In genomic region chr19:35746087-35746462, GRCh38 we compare ENCODE assay signal across 9 cellular contexts. TPM values are rescaled to one million over a fixed set of nuclear protein-coding genes. Genes with fewer than 3 reads are reported as not detected.
DNase-seq lines count a peak whose midpoint lies in the region; ATAC-seq and TF ChIP-seq lines count a peak whose summit lies in the region.
"Had no signal": no experiment of that assay in that cellular context is flagged by ENCODE, and none has a peak within 500 bp of the region (broad histone marks: within the 10 kb centered on the region; RNA-seq: fewer than 3 reads in every experiment).

No MANE protein-coding gene starts in this region.

- H3K4me2 ChIP-seq in mesenchymal stem cell (ENCODE audit: low read length, poor library complexity, severe bottlenecking) = peak overlapping the region; percentile 76

- H3K18ac ChIP-seq in mesenchymal stem cell (ENCODE audit: low read depth in 1 of 2, low read length in 2 of 2) = peak overlapping the region in 1 of 2 experiments; percentile 4

- H3K14ac ChIP-seq in mesenchymal stem cell (ENCODE audit: low read length in 2 of 2) = no peak overlapping the region

- no peak for TF ChIP-seq POLR2A in upper lobe of left lung (IDR thresholded peaks at IDR 0.05)

- H3K36me3 ChIP-seq in brain microvascular endothelial cell (replicated peaks) (no peaks in the 10 kb centered on the region), mesenchymal stem cell (ENCODE audit: control insufficient read depth in 1 of 2, insufficient read depth in 2 of 2, low read depth in 1 of 2, low read length in 2 of 2) (peaks cover 16 to 21% of the 10 kb centered on the region in 2 experiments), upper lobe of left lung (peaks cover 0 to 4% (median 0%) of the 10 kb centered on the region in 4 donors)

- H3K9me3 ChIP-seq in mesenchymal stem cell (ENCODE audit: control insufficient read depth, low read length) (no peaks in the 10 kb centered on the region), upper lobe of left lung (no peaks in the 10 kb centered on the region)

- no peak overlapping the region for H2AFZ ChIP-seq in mesenchymal stem cell (ENCODE audit: low read depth, low read length)

- H4K91ac ChIP-seq in mesenchymal stem cell (ENCODE audit: low read length) = no peak overlapping the region

- CTCF ChIA-PET in activated naive CD4-positive, alpha-beta T cell treated with anti-CD3 and anti-CD28 coated beads for 36 hours (lab: Charles Lee) = interaction anchor here (1.1 kb wide), 1 partner anchor 52 kb away, joined by 4 read pairs; no protein-coding TSS in a partner anchor

- in situ Hi-C loops in brain microvascular endothelial cell (cut with HindIII; ENCODE audit: low pct_ligation_motif_present, low sequenced_read_pairs) = no loop called here

- H2AK5ac ChIP-seq in mesenchymal stem cell (ENCODE audit: low read length, severe bottlenecking) = peak overlapping the region; percentile 76

- H3K27me3 Mint-ChIP-seq in activated naive CD4-positive, alpha-beta T cell treated with anti-CD3 and anti-CD28 coated beads for 36 hours (ENCODE audit: low read depth) = no peaks in the 10 kb centered on the region

- H3K27me3 ChIP-seq in brain microvascular endothelial cell (replicated peaks) (no peaks in the 10 kb centered on the region), mesenchymal stem cell (ENCODE audit: control insufficient read depth in 1 of 2, insufficient read depth in 1 of 2, low read length in 2 of 2) (no peaks in the 10 kb centered on the region), upper lobe of left lung (no peaks in the 10 kb centered on the region)

- no peak overlapping the region for H4K8ac ChIP-seq in mesenchymal stem cell (ENCODE audit: low read length)

- intact Hi-C loops in activated naive CD4-positive, alpha-beta T cell treated with anti-CD3 and anti-CD28 coated beads for 36 hours (cut with micrococcal nuclease) = loop anchor here (5.0 to 10.0 kb wide), 2 partner anchors 399 to 741 kb away; partner anchors contain the start of genes CAPNS1 and ZNF566

- H3K36me3 Mint-ChIP-seq in activated naive CD4-positive, alpha-beta T cell treated with anti-CD3 and anti-CD28 coated beads for 36 hours (ENCODE audit: low read depth) = peaks cover 12% of the 10 kb centered on the region

- peak overlapping the region; percentile 84 for H3K4me3 ChIP-seq in brain microvascular endothelial cell (ENCODE audit: low read depth, low read length)
- H3K4me3 ChIP-seq in mesenchymal stem cell (ENCODE audit: insufficient read depth in 1 of 2, low read depth in 1 of 2, low read length in 2 of 2) = peak overlapping the region; percentile 74 to 96
- H3K4me3 ChIP-seq in upper lobe of left lung = peak overlapping the region; percentile 37 to 91 (median 75)

- H3K4me1 ChIP-seq in mesenchymal stem cell (ENCODE audit: control insufficient read depth, insufficient read depth, low read depth, low read length) = peaks cover 22% of the 10 kb centered on the region
- peaks cover 39 to 66% (median 49%) of the 10 kb centered on the region in 4 donors for H3K4me1 ChIP-seq in upper lobe of left lung

- peak overlapping the region in 1 of 2 experiments; percentile 57 for H3K4ac ChIP-seq in mesenchymal stem cell (ENCODE audit: low read depth in 1 of 2, low read length in 2 of 2)

- H3K9ac ChIP-seq in mesenchymal stem cell (ENCODE audit: low read length) = peak overlapping the region; percentile 99

- no peak overlapping the region for H2BK15ac ChIP-seq in mesenchymal stem cell (ENCODE audit: low read depth, poor library complexity, severe bottlenecking)

- no peak for TF ChIP-seq CTCF in brain microvascular endothelial cell (IDR thresholded peaks at IDR 0.05; ENCODE audit: low read depth, low read length, missing control alignments)
- no peak for TF ChIP-seq CTCF in upper lobe of left lung (IDR thresholded peaks at IDR 0.05)

- H3K79me1 ChIP-seq in mesenchymal stem cell (replicated peaks; ENCODE audit: low read length, poor library complexity, severe bottlenecking) = peaks cover 37% of the 10 kb centered on the region

- no peak for ATAC-seq in upper lobe of left lung (ENCODE audit: low FRiP score in 2 of 2)
- ATAC-seq in GM21526 (IDR thresholded peaks at IDR 0.05; ENCODE audit: low FRiP score, unreplicated experiment) = no peak
- no peak for ATAC-seq in GM21619 (IDR thresholded peaks at IDR 0.05; ENCODE audit: unreplicated experiment)

- no peak for DNase-seq in activated naive CD4-positive, alpha-beta T cell treated with anti-CD3 and anti-CD28 coated beads for 36 hours
- no peak for DNase-seq in activated naive CD4-positive, alpha-beta T cell treated with Interleukin-2 at 50 U/mL for 16 hours
- DNase-seq in brain microvascular endothelial cell (no peak), mesenchymal stem cell (no peak), upper lobe of left lung (no peak), AG08396 (ENCODE audit: low spot score) (no peak)

- peak overlapping the region; percentile 35 for H2BK120ac ChIP-seq in mesenchymal stem cell (ENCODE audit: low read depth, low read length)

- no peak overlapping the region for H2BK5ac ChIP-seq in mesenchymal stem cell (ENCODE audit: low read depth, low read length, poor library complexity, severe bottlenecking)

- H3K27ac ChIP-seq in brain microvascular endothelial cell = peak overlapping the region; percentile 96
- H3K27ac ChIP-seq in mesenchymal stem cell (ENCODE audit: low read length, poor library complexity, severe bottlenecking) = peak overlapping the region; percentile 33
- peak overlapping the region; percentile 99 to 100 (median 100) for H3K27ac ChIP-seq in upper lobe of left lung

- H3K4me3 Mint-ChIP-seq in activated naive CD4-positive, alpha-beta T cell treated with anti-CD3 and anti-CD28 coated beads for 36 hours = peak overlapping the region; percentile 96

- no peak overlapping the region for H2BK12ac ChIP-seq in mesenchymal stem cell (ENCODE audit: low read length in 2 of 2)

- no peak overlapping the region for H3K23ac ChIP-seq in mesenchymal stem cell (ENCODE audit: low read length in 2 of 2)

- 22% methylated on average over 4 of the region's 4 CpGs for WGBS in mesenchymal stem cell
- 2 to 10% methylated on average over 4 of the region's 4 CpGs for WGBS in upper lobe of left lung, 2 donors

- no peak for TF ChIP-seq EP300 in upper lobe of left lung (IDR thresholded peaks at IDR 0.05)

- H3K27ac Mint-ChIP-seq in activated naive CD4-positive, alpha-beta T cell treated with anti-CD3 and anti-CD28 coated beads for 36 hours = peak overlapping the region; percentile 99

- peaks cover 58% of the 10 kb centered on the region for H3K4me1 Mint-ChIP-seq in activated naive CD4-positive, alpha-beta T cell treated with anti-CD3 and anti-CD28 coated beads for 36 hours (ENCODE audit: low read depth)

- H3K9me3 Mint-ChIP-seq in activated naive CD4-positive, alpha-beta T cell treated with anti-CD3 and anti-CD28 coated beads for 36 hours = no peaks in the 10 kb centered on the region

RNA-seq across cellular contexts. Expression of gene PSENEN, which starts 0.6 kb away (rescaled TPM):
- total RNA-seq in activated naive CD4-positive, alpha-beta T cell treated with anti-CD3 and anti-CD28 coated beads for 36 hours = 10 to 100 TPM; 32.4 to 37.7 TPM
- polyA plus RNA-seq in mesenchymal stem cell (2013, experiment 1 of 2) = 131 TPM
- polyA plus RNA-seq in mesenchymal stem cell (2013, experiment 2 of 2) = 134 TPM
- total RNA-seq in upper lobe of left lung = 10 to 100 TPM; 43.4 to 60.9 (median 54.5) TPM

RNA-seq across cellular contexts. Expression of gene U2AF1L4, which starts 0.9 kb away (rescaled TPM):
- total RNA-seq in activated naive CD4-positive, alpha-beta T cell treated with anti-CD3 and anti-CD28 coated beads for 36 hours = 10 to 100 TPM; 41.8 to 44.2 TPM
- polyA plus RNA-seq in mesenchymal stem cell (2013, experiment 1 of 2) = 13.8 TPM
- polyA plus RNA-seq in mesenchymal stem cell (2013, experiment 2 of 2) = 12.8 TPM
- 100 to 1,000 TPM in 1 of 6 donors, 10 to 100 TPM in 4, 1 to 10 TPM in 1; 8.5 to 157 (median 22.0) TPM for total RNA-seq in upper lobe of left lung

RNA-seq across cellular contexts. Expression of gene LIN37, which starts 2.3 kb away (rescaled TPM):
- total RNA-seq in activated naive CD4-positive, alpha-beta T cell treated with anti-CD3 and anti-CD28 coated beads for 36 hours = 1 to 10 TPM; 5.7 to 9.7 TPM
- polyA plus RNA-seq in mesenchymal stem cell (2013, experiment 1 of 2) = 11.1 TPM
- polyA plus RNA-seq in mesenchymal stem cell (2013, experiment 2 of 2) = 11.4 TPM
- 10 to 100 TPM in 3 of 6 donors, 1 to 10 TPM in 3; 4.0 to 16.9 (median 10.9) TPM for total RNA-seq in upper lobe of left lung

RNA-seq across cellular contexts. Expression of gene IGFLR1, which starts 3.8 kb away (rescaled TPM):
- total RNA-seq in activated naive CD4-positive, alpha-beta T cell treated with anti-CD3 and anti-CD28 coated beads for 36 hours = 10 to 100 TPM; 51.0 to 52.8 TPM
- 3.2 TPM for polyA plus RNA-seq in mesenchymal stem cell (2013, experiment 1 of 2)
- polyA plus RNA-seq in mesenchymal stem cell (2013, experiment 2 of 2) = 2.5 TPM
- total RNA-seq in upper lobe of left lung = 10 to 100 TPM in 5 of 6 donors, 1 to 10 TPM in 1; 6.4 to 28.4 (median 18.8) TPM

RNA-seq across cellular contexts. Expression of gene HSPB6, which starts 10.8 kb away (rescaled TPM):
- total RNA-seq in activated naive CD4-positive, alpha-beta T cell treated with anti-CD3 and anti-CD28 coated beads for 36 hours = under 1 TPM; 0.40 to 0.55 TPM
- polyA plus RNA-seq in mesenchymal stem cell (2013, experiment 1 of 2) = 418 TPM
- polyA plus RNA-seq in mesenchymal stem cell (2013, experiment 2 of 2) = 419 TPM
- total RNA-seq in upper lobe of left lung = 10 to 100 TPM in 4 of 6 donors, 1 to 10 TPM in 2; 4.2 to 46.2 (median 18.4) TPM
- total RNA-seq: HT-29 had no signal

Comparison
In these comparisons a context has a peak if more than half of its experiments do, and no peak if none do; other contexts are left out.
1. H3K27ac ChIP-seq: peak in every context shown above with its lines; median percentile 100 in upper lobe of left lung; 96 in brain microvascular endothelial cell; 33 in mesenchymal stem cell.